Comparison of ENCODE assay signal across 1 cellular context in the genomic region with DNA sequence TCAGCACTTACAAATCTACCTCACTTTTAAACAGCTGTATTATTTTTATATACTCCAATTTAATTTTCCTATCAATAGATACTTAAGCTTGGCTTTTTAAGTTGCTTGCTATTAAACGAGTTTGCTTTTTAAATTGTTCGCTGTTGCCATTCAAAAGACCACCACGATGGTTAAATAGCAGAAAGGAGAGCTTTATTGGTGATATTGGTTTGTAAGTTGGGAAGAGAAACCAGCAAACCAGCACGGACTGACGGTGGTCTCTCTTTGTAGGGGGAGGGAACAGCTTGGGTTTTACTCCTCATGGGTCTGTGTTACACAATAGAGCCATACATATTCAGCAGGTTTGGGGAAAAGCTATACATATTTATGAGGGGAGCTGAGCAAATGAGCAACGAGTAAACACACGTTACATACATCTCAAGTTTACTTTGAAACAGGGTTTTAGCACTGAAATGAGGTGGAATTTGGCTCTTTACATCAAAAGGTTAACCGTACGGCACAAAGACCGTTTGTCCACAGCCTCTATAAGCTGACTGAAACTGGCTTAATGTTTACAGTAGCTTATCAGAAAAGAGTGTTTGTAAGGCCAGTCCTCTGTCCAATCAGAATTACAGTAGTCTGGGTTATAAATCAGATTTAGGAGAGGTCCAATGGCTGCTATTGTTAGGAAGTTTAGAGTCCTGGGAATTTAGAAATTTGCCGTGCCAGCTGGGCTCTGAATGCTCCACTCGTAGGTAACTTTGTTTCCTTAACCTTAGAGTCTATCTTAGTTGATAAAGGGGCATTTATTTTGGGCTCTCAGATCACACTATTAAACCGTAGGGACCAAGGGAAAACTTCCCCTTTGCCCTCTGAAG.
TF ChIP-seq lines count a peak whose summit lies in the region.

No MANE protein-coding gene starts in this region.

TF ChIP-seq in HepG2, 621 proteins besides CTCF, POLR2A, EP300 and RAD21 (continued from another document and continues in another):
- TF ChIP-seq, protein P1, sequence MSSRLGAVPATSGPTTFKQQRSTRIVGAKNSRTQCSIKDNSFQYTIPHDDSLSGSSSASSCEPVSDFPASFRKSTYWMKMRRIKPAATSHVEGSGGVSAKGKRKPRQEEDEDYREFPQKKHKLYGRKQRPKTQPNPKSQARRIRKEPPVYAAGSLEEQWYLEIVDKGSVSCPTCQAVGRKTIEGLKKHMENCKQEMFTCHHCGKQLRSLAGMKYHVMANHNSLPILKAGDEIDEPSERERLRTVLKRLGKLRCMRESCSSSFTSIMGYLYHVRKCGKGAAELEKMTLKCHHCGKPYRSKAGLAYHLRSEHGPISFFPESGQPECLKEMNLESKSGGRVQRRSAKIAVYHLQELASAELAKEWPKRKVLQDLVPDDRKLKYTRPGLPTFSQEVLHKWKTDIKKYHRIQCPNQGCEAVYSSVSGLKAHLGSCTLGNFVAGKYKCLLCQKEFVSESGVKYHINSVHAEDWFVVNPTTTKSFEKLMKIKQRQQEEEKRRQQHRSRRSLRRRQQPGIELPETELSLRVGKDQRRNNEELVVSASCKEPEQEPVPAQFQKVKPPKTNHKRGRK (CRISPR knock-in tag; IDR thresholded peaks at IDR 0.05), result no peak
- TF ChIP-seq MBD4 (IDR thresholded peaks at IDR 0.05; ENCODE audit: borderline replicate concordance, low read length) (no peak), ZNF430 (CRISPR knock-in tag; IDR thresholded peaks at IDR 0.05) (peak; percentile 20; the same call in 1 of the 2 replicates), ARNT2 (CRISPR knock-in tag; IDR thresholded peaks at IDR 0.05; ENCODE audit: low read depth) (peak; percentile 73), ZNF337 (CRISPR knock-in tag; IDR thresholded peaks at IDR 0.05; ENCODE audit: borderline replicate concordance, low read depth) (peak; percentile 63; the same call in 1 of the 2 replicates), ZNF7 (CRISPR knock-in tag; IDR thresholded peaks at IDR 0.05) (no peak), CHCHD3 (CRISPR knock-in tag; IDR thresholded peaks at IDR 0.05) (no peak), ZNF557 (CRISPR knock-in tag; IDR thresholded peaks at IDR 0.05) (no peak), ZNF678 (CRISPR knock-in tag; IDR thresholded peaks at IDR 0.05) (no peak), NR3C1 (CRISPR knock-in tag; IDR thresholded peaks at IDR 0.05) (no peak), SMAD3 (CRISPR knock-in tag; IDR thresholded peaks at IDR 0.05) (peak; percentile 85; the same call in 1 of the 2 replicates), FOXC1 (CRISPR knock-in tag; IDR thresholded peaks at IDR 0.05; ENCODE audit: borderline replicate concordance) (0 out of 2 replicates have a peak, but pooled peaks have one; percentile 67), RXRB (CRISPR knock-in tag; IDR thresholded peaks at IDR 0.05; ENCODE audit: borderline replicate concordance) (peak; percentile 90), HMG20A (CRISPR knock-in tag; IDR thresholded peaks at IDR 0.05; ENCODE audit: borderline replicate concordance) (peak; percentile 82; the same call in 1 of the 2 replicates), IKZF1 (IDR thresholded peaks at IDR 0.05) (no peak), PLRG1 (conservative IDR thresholded peaks at IDR 0.05) (no peak), CBX2 (IDR thresholded peaks at IDR 0.05; ENCODE audit: low read depth, low read length) (no peak), CBX2 (CRISPR knock-in tag; IDR thresholded peaks at IDR 0.05; ENCODE audit: low read depth) (no peak), ZNF382 (CRISPR knock-in tag; IDR thresholded peaks at IDR 0.05; ENCODE audit: borderline replicate concordance) (no peak), SAP130 (CRISPR knock-in tag; IDR thresholded peaks at IDR 0.05; ENCODE audit: low read depth) (peak; percentile 81), ZNF746 (CRISPR knock-in tag; IDR thresholded peaks at IDR 0.05) (no peak), RFXAP (CRISPR knock-in tag; IDR thresholded peaks at IDR 0.05; ENCODE audit: borderline replicate concordance) (peak; percentile 80; the same call in 1 of the 2 replicates), SUZ12 (IDR thresholded peaks at IDR 0.05; ENCODE audit: low read depth, low read length) (no peak), CAMTA2 (CRISPR knock-in tag; IDR thresholded peaks at IDR 0.05; ENCODE audit: borderline replicate concordance) (no peak), SNRNP70 (IDR thresholded peaks at IDR 0.05; ENCODE audit: low read depth, low read length) (no peak), NR1H2 (CRISPR knock-in tag; IDR thresholded peaks at IDR 0.05; ENCODE audit: borderline replicate concordance, low read depth) (peak; percentile 62; the same call in 1 of the 2 replicates), REXO4 (CRISPR knock-in tag; IDR thresholded peaks at IDR 0.05; ENCODE audit: borderline replicate concordance) (no peak), NFIB (CRISPR knock-in tag; IDR thresholded peaks at IDR 0.05; ENCODE audit: borderline replicate concordance) (no peak), SCMH1 (CRISPR knock-in tag; IDR thresholded peaks at IDR 0.05; ENCODE audit: borderline replicate concordance) (no peak), SOX13 (IDR thresholded peaks at IDR 0.05) (peak; percentile 91), SOX13 (CRISPR knock-in tag; conservative IDR thresholded peaks at IDR 0.05 in 1 of 2, IDR thresholded peaks at IDR 0.05 in 1 of 2) (peak in 1 of 2 experiments; percentile 98; a peak in 2 of 4 replicates), PHF20 (CRISPR knock-in tag; IDR thresholded peaks at IDR 0.05) (no peak), ZNF670 (CRISPR knock-in tag; IDR thresholded peaks at IDR 0.05; ENCODE audit: borderline replicate concordance) (peak; percentile 75; the same call in 1 of the 2 replicates), ZFP36 (IDR thresholded peaks at IDR 0.05; ENCODE audit: borderline replicate concordance, low read depth, low read length, partially characterized antibody) (no peak), ZIK1 (CRISPR knock-in tag; IDR thresholded peaks at IDR 0.05; ENCODE audit: borderline replicate concordance, low read depth) (peak; percentile 76; the same call in 1 of the 2 replicates), KLF16 (CRISPR knock-in tag; IDR thresholded peaks at IDR 0.05) (peak in 1 of 2 experiments; percentile 82; a peak in 1 of 4 replicates), JDP2 (CRISPR knock-in tag; IDR thresholded peaks at IDR 0.05; ENCODE audit: borderline replicate concordance) (no peak)
- TF ChIP-seq, protein P2, sequence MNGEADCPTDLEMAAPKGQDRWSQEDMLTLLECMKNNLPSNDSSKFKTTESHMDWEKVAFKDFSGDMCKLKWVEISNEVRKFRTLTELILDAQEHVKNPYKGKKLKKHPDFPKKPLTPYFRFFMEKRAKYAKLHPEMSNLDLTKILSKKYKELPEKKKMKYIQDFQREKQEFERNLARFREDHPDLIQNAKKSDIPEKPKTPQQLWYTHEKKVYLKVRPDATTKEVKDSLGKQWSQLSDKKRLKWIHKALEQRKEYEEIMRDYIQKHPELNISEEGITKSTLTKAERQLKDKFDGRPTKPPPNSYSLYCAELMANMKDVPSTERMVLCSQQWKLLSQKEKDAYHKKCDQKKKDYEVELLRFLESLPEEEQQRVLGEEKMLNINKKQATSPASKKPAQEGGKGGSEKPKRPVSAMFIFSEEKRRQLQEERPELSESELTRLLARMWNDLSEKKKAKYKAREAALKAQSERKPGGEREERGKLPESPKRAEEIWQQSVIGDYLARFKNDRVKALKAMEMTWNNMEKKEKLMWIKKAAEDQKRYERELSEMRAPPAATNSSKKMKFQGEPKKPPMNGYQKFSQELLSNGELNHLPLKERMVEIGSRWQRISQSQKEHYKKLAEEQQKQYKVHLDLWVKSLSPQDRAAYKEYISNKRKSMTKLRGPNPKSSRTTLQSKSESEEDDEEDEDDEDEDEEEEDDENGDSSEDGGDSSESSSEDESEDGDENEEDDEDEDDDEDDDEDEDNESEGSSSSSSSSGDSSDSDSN (CRISPR knock-in tag; IDR thresholded peaks at IDR 0.05), result no peak
- TF ChIP-seq, protein P3, sequence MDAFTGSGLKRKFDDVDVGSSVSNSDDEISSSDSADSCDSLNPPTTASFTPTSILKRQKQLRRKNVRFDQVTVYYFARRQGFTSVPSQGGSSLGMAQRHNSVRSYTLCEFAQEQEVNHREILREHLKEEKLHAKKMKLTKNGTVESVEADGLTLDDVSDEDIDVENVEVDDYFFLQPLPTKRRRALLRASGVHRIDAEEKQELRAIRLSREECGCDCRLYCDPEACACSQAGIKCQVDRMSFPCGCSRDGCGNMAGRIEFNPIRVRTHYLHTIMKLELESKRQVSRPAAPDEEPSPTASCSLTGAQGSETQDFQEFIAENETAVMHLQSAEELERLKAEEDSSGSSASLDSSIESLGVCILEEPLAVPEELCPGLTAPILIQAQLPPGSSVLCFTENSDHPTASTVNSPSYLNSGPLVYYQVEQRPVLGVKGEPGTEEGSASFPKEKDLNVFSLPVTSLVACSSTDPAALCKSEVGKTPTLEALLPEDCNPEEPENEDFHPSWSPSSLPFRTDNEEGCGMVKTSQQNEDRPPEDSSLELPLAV (CRISPR knock-in tag; conservative IDR thresholded peaks at IDR 0.05; ENCODE audit: low read depth), result no peak
- TF ChIP-seq, protein P4, sequence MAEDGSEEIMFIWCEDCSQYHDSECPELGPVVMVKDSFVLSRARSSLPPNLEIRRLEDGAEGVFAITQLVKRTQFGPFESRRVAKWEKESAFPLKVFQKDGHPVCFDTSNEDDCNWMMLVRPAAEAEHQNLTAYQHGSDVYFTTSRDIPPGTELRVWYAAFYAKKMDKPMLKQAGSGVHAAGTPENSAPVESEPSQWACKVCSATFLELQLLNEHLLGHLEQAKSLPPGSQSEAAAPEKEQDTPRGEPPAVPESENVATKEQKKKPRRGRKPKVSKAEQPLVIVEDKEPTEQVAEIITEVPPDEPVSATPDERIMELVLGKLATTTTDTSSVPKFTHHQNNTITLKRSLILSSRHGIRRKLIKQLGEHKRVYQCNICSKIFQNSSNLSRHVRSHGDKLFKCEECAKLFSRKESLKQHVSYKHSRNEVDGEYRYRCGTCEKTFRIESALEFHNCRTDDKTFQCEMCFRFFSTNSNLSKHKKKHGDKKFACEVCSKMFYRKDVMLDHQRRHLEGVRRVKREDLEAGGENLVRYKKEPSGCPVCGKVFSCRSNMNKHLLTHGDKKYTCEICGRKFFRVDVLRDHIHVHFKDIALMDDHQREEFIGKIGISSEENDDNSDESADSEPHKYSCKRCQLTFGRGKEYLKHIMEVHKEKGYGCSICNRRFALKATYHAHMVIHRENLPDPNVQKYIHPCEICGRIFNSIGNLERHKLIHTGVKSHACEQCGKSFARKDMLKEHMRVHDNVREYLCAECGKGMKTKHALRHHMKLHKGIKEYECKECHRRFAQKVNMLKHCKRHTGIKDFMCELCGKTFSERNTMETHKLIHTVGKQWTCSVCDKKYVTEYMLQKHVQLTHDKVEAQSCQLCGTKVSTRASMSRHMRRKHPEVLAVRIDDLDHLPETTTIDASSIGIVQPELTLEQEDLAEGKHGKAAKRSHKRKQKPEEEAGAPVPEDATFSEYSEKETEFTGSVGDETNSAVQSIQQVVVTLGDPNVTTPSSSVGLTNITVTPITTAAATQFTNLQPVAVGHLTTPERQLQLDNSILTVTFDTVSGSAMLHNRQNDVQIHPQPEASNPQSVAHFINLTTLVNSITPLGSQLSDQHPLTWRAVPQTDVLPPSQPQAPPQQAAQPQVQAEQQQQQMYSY (CRISPR knock-in tag; IDR thresholded peaks at IDR 0.05), result no peak
- TF ChIP-seq, protein P5, sequence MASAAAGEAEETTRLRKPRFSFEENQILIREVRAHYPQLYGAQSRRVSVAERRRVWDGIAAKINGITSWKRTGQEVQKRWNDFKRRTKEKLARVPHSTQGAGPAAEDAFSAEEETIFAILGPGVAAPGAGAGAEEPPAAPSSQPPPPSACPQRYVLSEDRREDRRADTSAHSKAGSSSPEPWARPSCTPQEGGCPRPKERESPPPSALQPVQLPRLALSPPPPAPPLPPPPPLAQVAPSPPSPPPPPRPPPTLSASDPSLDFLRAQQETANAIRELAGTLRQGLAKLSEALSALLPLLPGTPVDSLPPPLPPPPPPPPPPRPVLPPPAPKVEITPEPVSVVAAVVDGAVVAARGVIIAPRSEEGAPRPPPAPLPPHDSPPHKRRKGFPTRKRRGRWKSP (CRISPR knock-in tag; IDR thresholded peaks at IDR 0.05), result peak; percentile 49; the same call in 1 of the 2 replicates
- TF ChIP-seq, protein P6, sequence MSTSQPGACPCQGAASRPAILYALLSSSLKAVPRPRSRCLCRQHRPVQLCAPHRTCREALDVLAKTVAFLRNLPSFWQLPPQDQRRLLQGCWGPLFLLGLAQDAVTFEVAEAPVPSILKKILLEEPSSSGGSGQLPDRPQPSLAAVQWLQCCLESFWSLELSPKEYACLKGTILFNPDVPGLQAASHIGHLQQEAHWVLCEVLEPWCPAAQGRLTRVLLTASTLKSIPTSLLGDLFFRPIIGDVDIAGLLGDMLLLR (CRISPR knock-in tag; IDR thresholded peaks at IDR 0.05), result no peak
- TF ChIP-seq, protein P7, sequence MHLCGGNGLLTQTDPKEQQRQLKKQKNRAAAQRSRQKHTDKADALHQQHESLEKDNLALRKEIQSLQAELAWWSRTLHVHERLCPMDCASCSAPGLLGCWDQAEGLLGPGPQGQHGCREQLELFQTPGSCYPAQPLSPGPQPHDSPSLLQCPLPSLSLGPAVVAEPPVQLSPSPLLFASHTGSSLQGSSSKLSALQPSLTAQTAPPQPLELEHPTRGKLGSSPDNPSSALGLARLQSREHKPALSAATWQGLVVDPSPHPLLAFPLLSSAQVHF (CRISPR knock-in tag; IDR thresholded peaks at IDR 0.05), result no peak
- TF ChIP-seq, protein P8, sequence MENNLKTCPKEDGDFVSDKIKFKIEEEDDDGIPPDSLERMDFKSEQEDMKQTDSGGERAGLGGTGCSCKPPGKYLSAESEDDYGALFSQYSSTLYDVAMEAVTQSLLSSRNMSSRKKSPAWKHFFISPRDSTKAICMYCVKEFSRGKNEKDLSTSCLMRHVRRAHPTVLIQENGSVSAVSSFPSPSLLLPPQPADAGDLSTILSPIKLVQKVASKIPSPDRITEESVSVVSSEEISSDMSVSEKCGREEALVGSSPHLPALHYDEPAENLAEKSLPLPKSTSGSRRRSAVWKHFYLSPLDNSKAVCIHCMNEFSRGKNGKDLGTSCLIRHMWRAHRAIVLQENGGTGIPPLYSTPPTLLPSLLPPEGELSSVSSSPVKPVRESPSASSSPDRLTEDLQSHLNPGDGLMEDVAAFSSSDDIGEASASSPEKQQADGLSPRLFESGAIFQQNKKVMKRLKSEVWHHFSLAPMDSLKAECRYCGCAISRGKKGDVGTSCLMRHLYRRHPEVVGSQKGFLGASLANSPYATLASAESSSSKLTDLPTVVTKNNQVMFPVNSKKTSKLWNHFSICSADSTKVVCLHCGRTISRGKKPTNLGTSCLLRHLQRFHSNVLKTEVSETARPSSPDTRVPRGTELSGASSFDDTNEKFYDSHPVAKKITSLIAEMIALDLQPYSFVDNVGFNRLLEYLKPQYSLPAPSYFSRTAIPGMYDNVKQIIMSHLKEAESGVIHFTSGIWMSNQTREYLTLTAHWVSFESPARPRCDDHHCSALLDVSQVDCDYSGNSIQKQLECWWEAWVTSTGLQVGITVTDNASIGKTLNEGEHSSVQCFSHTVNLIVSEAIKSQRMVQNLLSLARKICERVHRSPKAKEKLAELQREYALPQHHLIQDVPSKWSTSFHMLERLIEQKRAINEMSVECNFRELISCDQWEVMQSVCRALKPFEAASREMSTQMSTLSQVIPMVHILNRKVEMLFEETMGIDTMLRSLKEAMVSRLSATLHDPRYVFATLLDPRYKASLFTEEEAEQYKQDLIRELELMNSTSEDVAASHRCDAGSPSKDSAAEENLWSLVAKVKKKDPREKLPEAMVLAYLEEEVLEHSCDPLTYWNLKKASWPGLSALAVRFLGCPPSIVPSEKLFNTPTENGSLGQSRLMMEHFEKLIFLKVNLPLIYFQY (CRISPR knock-in tag; IDR thresholded peaks at IDR 0.05; ENCODE audit: borderline replicate concordance), result peak; percentile 92
